Comparison of ENCODE assay signal across 1 cellular context in genomic region chr15:68816158-68816557, GRCh38.
TF ChIP-seq lines count a peak whose summit lies in the region.

No MANE protein-coding gene starts in this region.

TF ChIP-seq in HepG2, 621 proteins besides CTCF, POLR2A, EP300 and RAD21:
- TF ChIP-seq CSRNP1 (CRISPR knock-in tag; IDR thresholded peaks at IDR 0.05) (no peak), ZNF414 (CRISPR knock-in tag; IDR thresholded peaks at IDR 0.05) (0 out of 2 replicates have a peak, but pooled peaks have one; percentile 40)
TF ChIP-seq in HepG2: peak in this region for 1.
